ENCODE assay signal across 10 cellular contexts in the genomic region with DNA sequence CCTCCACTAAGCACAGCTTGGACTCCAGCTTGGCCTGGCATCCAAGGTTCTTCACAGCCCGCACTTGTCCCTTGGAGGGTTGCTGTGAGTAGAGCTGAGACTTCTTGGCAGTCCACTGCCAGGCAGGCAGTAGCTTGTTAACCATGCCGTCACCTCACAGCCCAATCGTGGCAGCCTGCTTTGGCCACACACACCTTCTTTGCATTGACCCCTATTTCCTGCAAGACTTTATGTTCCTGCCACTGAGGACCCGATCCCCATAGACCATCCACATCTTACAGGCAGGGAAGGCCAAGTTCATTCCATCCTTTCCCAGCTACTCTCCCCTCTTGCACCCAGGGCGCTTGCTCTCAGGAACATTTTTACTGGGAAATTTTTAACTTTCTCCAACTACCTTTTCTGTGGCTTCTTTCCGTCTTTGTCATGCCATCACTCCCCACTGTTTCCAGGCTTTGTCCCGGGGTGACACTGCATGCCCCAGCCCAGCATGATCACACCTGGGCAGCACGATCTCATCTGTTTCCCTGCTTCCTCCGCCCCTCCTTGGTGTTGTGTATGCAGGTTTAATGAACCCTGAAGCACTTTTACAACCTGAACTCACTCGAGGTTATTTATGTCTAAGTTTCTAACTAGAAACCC. TPM values are rescaled to one million over a fixed set of nuclear protein-coding genes. Genes with fewer than 3 reads are reported as not detected.
DNase-seq lines count a peak whose midpoint lies in the region; ATAC-seq and TF ChIP-seq lines count a peak whose summit lies in the region.
"Had no signal": no experiment of that assay in that cellular context is flagged by ENCODE, and none has a peak within 500 bp of the region (broad histone marks: within the 10 kb centered on the region; RNA-seq: fewer than 3 reads in every experiment).

No MANE protein-coding gene starts in this region.

- H3K4me3 ChIP-seq in breast epithelium = no peak overlapping the region
- H3K4me3 ChIP-seq in mammary epithelial cell (replicated peaks in 1 of 3; ENCODE audit: insufficient read depth in 1 of 3, low read depth in 2 of 3, low read length in 3 of 3) = no peak overlapping the region
- H3K4me3 ChIP-seq: body of pancreas, right lobe of liver had no signal

- intact Hi-C loops in breast epithelium (cut with DNase I; ENCODE audit: low total_unique reads) (no loop called here), mammary epithelial cell (cut with micrococcal nuclease) (no loop called here), left colon (cut with DNase I, micrococcal nuclease) (no loop called here)
- intact Hi-C loops in activated T-helper 1 cell treated with anti-CD3 and anti-CD28 coated beads, Interleukin-12 subunit alpha, Interleukin-12 subunit beta, Interleukin-2, Interleukin-4 antibody, amounts not matched to agents 30 ng/mL and 10 ng/mL and 1 ng/mL, durations not matched to agents 14 hours and 24 hours and 36 hours (cut with micrococcal nuclease) = loop anchor here (2.0 kb wide), 1 partner anchor 14 kb away; no protein-coding TSS in a partner anchor

- DNase-seq in breast epithelium (ENCODE audit: low spot score in 2 of 2) = no peak
- DNase-seq in mammary epithelial cell = no peak
- DNase-seq in activated T-helper 1 cell treated with anti-CD3 and anti-CD28 coated beads, Interleukin-12 subunit alpha, Interleukin-12 subunit beta, Interleukin-2, Interleukin-4 antibody, amounts not matched to agents 30 ng/mL and 10 ng/mL and 1 ng/mL, durations not matched to agents 14 hours and 24 hours and 36 hours (ENCODE audit: low spot score) = no peak
- peak in 1 of 2 donors; percentile 28 for DNase-seq in left colon
- DNase-seq in type B pancreatic cell (ENCODE audit: extremely low spot score, unreplicated experiment) = no peak
- DNase-seq in NCI-H146 treated with DMSO at 0.1 percent for 48 hours (lab: John Stamatoyannopoulos, UW; ENCODE audit: unreplicated experiment) = no peak
- DNase-seq in NCI-H774 (lab: John Stamatoyannopoulos, UW) = no peak
- DNase-seq in RPMI8226 = no peak

- H4K20me1 ChIP-seq in mammary epithelial cell (ENCODE audit: insufficient read depth, low read length) = peaks cover 3% of the 10 kb centered on the region

- TF ChIP-seq POLR2A in breast epithelium (IDR thresholded peaks at IDR 0.05) = no peak

- TF ChIP-seq CTCF in breast epithelium (IDR thresholded peaks at IDR 0.05) (no peak), mammary epithelial cell (conservative IDR thresholded peaks at IDR 0.05 in 1 of 2, IDR thresholded peaks at IDR 0.05 in 1 of 2; ENCODE audit: extremely low read depth in 1 of 2, insufficient read depth in 1 of 2, low read depth in 1 of 2, low read length in 2 of 2) (no peak), type B pancreatic cell (conservative IDR thresholded peaks at IDR 0.05) (no peak)

- H3K4me2 ChIP-seq in mammary epithelial cell (ENCODE audit: insufficient read depth, low read depth, low read length) = no peak overlapping the region

- H3K36me3 ChIP-seq in breast epithelium (peaks cover 20% of the 10 kb centered on the region), mammary epithelial cell (ENCODE audit: insufficient read depth, low read length) (peaks cover 23% of the 10 kb centered on the region)

- H3K4me1 Mint-ChIP-seq in activated T-helper 1 cell treated with anti-CD3 and anti-CD28 coated beads, Interleukin-12 subunit alpha, Interleukin-12 subunit beta, Interleukin-2, Interleukin-4 antibody, amounts not matched to agents 30 ng/mL and 10 ng/mL and 1 ng/mL, durations not matched to agents 14 hours and 24 hours and 36 hours (ENCODE audit: low read depth) = peaks cover 72% of the 10 kb centered on the region
- H3K4me1 Mint-ChIP-seq in type B pancreatic cell (ENCODE audit: unreplicated experiment) = peaks cover 46% of the 10 kb centered on the region

- H3K4me1 ChIP-seq in breast epithelium (peaks cover 6 to 14% of the 10 kb centered on the region in 2 donors), mammary epithelial cell (ENCODE audit: insufficient read depth, low read length) (peaks cover 20% of the 10 kb centered on the region)
- H3K4me1 ChIP-seq: right lobe of liver had no signal

- no peak overlapping the region for H3K9ac ChIP-seq in mammary epithelial cell (ENCODE audit: insufficient read depth, low read length)

- H3K9me3 Mint-ChIP-seq in activated T-helper 1 cell treated with anti-CD3 and anti-CD28 coated beads, Interleukin-12 subunit alpha, Interleukin-12 subunit beta, Interleukin-2, Interleukin-4 antibody, amounts not matched to agents 30 ng/mL and 10 ng/mL and 1 ng/mL, durations not matched to agents 14 hours and 24 hours and 36 hours = no peaks in the 10 kb centered on the region
- H3K9me3 Mint-ChIP-seq in type B pancreatic cell = no peaks in the 10 kb centered on the region

- dilution Hi-C loops in mammary epithelial cell (cut with HindIII; ENCODE audit: low sequenced_read_pairs) = no loop called here

- H3K27ac Mint-ChIP-seq in activated T-helper 1 cell treated with anti-CD3 and anti-CD28 coated beads, Interleukin-12 subunit alpha, Interleukin-12 subunit beta, Interleukin-2, Interleukin-4 antibody, amounts not matched to agents 30 ng/mL and 10 ng/mL and 1 ng/mL, durations not matched to agents 14 hours and 24 hours and 36 hours = peak overlapping the region; percentile 88
- H3K27ac Mint-ChIP-seq in type B pancreatic cell = peak overlapping the region; percentile 84

- H3K27me3 Mint-ChIP-seq in activated T-helper 1 cell treated with anti-CD3 and anti-CD28 coated beads, Interleukin-12 subunit alpha, Interleukin-12 subunit beta, Interleukin-2, Interleukin-4 antibody, amounts not matched to agents 30 ng/mL and 10 ng/mL and 1 ng/mL, durations not matched to agents 14 hours and 24 hours and 36 hours (ENCODE audit: insufficient read depth) = no peaks in the 10 kb centered on the region
- no peaks in the 10 kb centered on the region for H3K27me3 Mint-ChIP-seq in type B pancreatic cell

- peaks cover 33% of the 10 kb centered on the region for H3K79me2 ChIP-seq in mammary epithelial cell (ENCODE audit: insufficient read depth, low read length)

- in situ Hi-C loops in mammary epithelial cell (cut with MboI; ENCODE audit: low sequenced_read_pairs in 2 of 2) = no loop called here

- ATAC-seq in left colon = peak; percentile 10
- ATAC-seq: right lobe of liver had no signal

- CTCF ChIA-PET in mammary epithelial cell (lab: Charles Lee; ENCODE audit: low non-redundant PET) = no interaction called here

- H3K4me3 Mint-ChIP-seq in activated T-helper 1 cell treated with anti-CD3 and anti-CD28 coated beads, Interleukin-12 subunit alpha, Interleukin-12 subunit beta, Interleukin-2, Interleukin-4 antibody, amounts not matched to agents 30 ng/mL and 10 ng/mL and 1 ng/mL, durations not matched to agents 14 hours and 24 hours and 36 hours = peak overlapping the region; percentile 78
- H3K4me3 Mint-ChIP-seq in type B pancreatic cell = peak overlapping the region; percentile 59

- no TSS peak for BruUV-seq in mammary epithelial cell (replicated peaks; lab: Mats Ljungman, UMichigan)

- H3K9me3 ChIP-seq in breast epithelium (no peaks in the 10 kb centered on the region), mammary epithelial cell (replicated peaks; ENCODE audit: insufficient read depth, low read length) (no peaks in the 10 kb centered on the region)
- H3K9me3 ChIP-seq: body of pancreas, right lobe of liver had no signal

- H3K36me3 Mint-ChIP-seq in activated T-helper 1 cell treated with anti-CD3 and anti-CD28 coated beads, Interleukin-12 subunit alpha, Interleukin-12 subunit beta, Interleukin-2, Interleukin-4 antibody, amounts not matched to agents 30 ng/mL and 10 ng/mL and 1 ng/mL, durations not matched to agents 14 hours and 24 hours and 36 hours (ENCODE audit: low read depth) = peaks cover 53% of the 10 kb centered on the region
- H3K36me3 Mint-ChIP-seq in type B pancreatic cell = peaks cover 19% of the 10 kb centered on the region

- no peak overlapping the region for H2AFZ ChIP-seq in mammary epithelial cell (ENCODE audit: low read depth, low read length)

- H3K27me3 ChIP-seq in breast epithelium (no peaks in the 10 kb centered on the region), mammary epithelial cell (ENCODE audit: insufficient read depth, low read length) (no peaks in the 10 kb centered on the region)
- H3K27me3 ChIP-seq: body of pancreas, right lobe of liver had no signal

- peak overlapping the region; percentile 61 to 71 for H3K27ac ChIP-seq in breast epithelium
- no peak overlapping the region for H3K27ac ChIP-seq in mammary epithelial cell (ENCODE audit: insufficient read depth, low read depth, low read length)
- H3K27ac ChIP-seq: right lobe of liver had no signal

- WGBS in mammary epithelial cell (ENCODE audit: low coverage, missing lambda C conversion rate) = 27% methylated on average over 10 of the region's 10 CpGs

RNA-seq across cellular contexts. Expression of gene PYGM, which starts 2.6 kb away (rescaled TPM):
- total RNA-seq in breast epithelium (1 to 10 TPM; 1.3 to 4.5 (median 3.4) TPM), mammary epithelial cell (1 to 10 TPM in 1 of 2 donors, under 1 TPM in 1; 0.50 to 1.1 TPM), left colon (1 to 10 TPM in 1 of 2 donors, under 1 TPM in 1; 0.67 to 3.0 TPM), type B pancreatic cell (ENCODE audit: low replicate concordance) (2.0 and 239 TPM in 2 replicates)
- 0.06 TPM for polyA plus RNA-seq in mammary epithelial cell
- not detected for polyA minus RNA-seq in mammary epithelial cell
- 2.7 and 4.8 TPM in 2 replicates for total RNA-seq in activated T-helper 1 cell treated with anti-CD3 and anti-CD28 coated beads, Interleukin-12 subunit alpha, Interleukin-12 subunit beta, Interleukin-2, Interleukin-4 antibody, amounts not matched to agents 30 ng/mL and 10 ng/mL and 1 ng/mL, durations not matched to agents 14 hours and 24 hours and 36 hours

RNA-seq across cellular contexts. Expression of gene SF1, which starts 15.9 kb away (rescaled TPM):
- total RNA-seq in breast epithelium = 100 to 1,000 TPM; 264 to 293 (median 277) TPM
- total RNA-seq in mammary epithelial cell = 100 to 1,000 TPM; 115 to 294 TPM
- 79.4 TPM for polyA plus RNA-seq in mammary epithelial cell
- polyA minus RNA-seq in mammary epithelial cell = 212 TPM
- 518 and 538 TPM in 2 replicates for total RNA-seq in activated T-helper 1 cell treated with anti-CD3 and anti-CD28 coated beads, Interleukin-12 subunit alpha, Interleukin-12 subunit beta, Interleukin-2, Interleukin-4 antibody, amounts not matched to agents 30 ng/mL and 10 ng/mL and 1 ng/mL, durations not matched to agents 14 hours and 24 hours and 36 hours
- 100 to 1,000 TPM; 201 to 216 TPM for total RNA-seq in left colon
- total RNA-seq in type B pancreatic cell (ENCODE audit: low replicate concordance) = 315 and 450 TPM in 2 replicates

RNA-seq across cellular contexts. Expression of gene RASGRP2, which starts 18.5 kb away (rescaled TPM):
- 10 to 100 TPM in 2 of 3 donors, 1 to 10 TPM in 1; 10.0 to 12.5 (median 11.5) TPM for total RNA-seq in breast epithelium
- total RNA-seq in mammary epithelial cell = 1 to 10 TPM in 1 of 2 donors, under 1 TPM in 1; 0.26 to 4.8 TPM
- not detected for polyA plus RNA-seq in mammary epithelial cell
- polyA minus RNA-seq in mammary epithelial cell = not detected
- total RNA-seq in activated T-helper 1 cell treated with anti-CD3 and anti-CD28 coated beads, Interleukin-12 subunit alpha, Interleukin-12 subunit beta, Interleukin-2, Interleukin-4 antibody, amounts not matched to agents 30 ng/mL and 10 ng/mL and 1 ng/mL, durations not matched to agents 14 hours and 24 hours and 36 hours = 15.8 and 19.5 TPM in 2 replicates
- total RNA-seq in left colon = 1 to 10 TPM; 2.0 to 7.7 TPM
- 3.0 and 11.7 TPM in 2 replicates for total RNA-seq in type B pancreatic cell (ENCODE audit: low replicate concordance)

RNA-seq across cellular contexts. Expression of gene NRXN2, which starts 39.4 kb away (rescaled TPM):
- total RNA-seq in breast epithelium = 1 to 10 TPM; 1.8 to 4.3 (median 3.5) TPM
- 10 to 100 TPM in 1 of 2 donors, 1 to 10 TPM in 1; 4.5 to 18.8 TPM for total RNA-seq in mammary epithelial cell
- 0.01 TPM for polyA plus RNA-seq in mammary epithelial cell
- not detected for polyA minus RNA-seq in mammary epithelial cell
- total RNA-seq in activated T-helper 1 cell treated with anti-CD3 and anti-CD28 coated beads, Interleukin-12 subunit alpha, Interleukin-12 subunit beta, Interleukin-2, Interleukin-4 antibody, amounts not matched to agents 30 ng/mL and 10 ng/mL and 1 ng/mL, durations not matched to agents 14 hours and 24 hours and 36 hours = 0.17 and 0.23 TPM in 2 replicates
- total RNA-seq in left colon = 1 to 10 TPM; 3.6 to 5.3 TPM
- 12.7 and 22.1 TPM in 2 replicates for total RNA-seq in type B pancreatic cell (ENCODE audit: low replicate concordance)

RNA-seq across cellular contexts. Expression of gene MAP4K2, which starts 40.6 kb away (rescaled TPM):
- total RNA-seq in breast epithelium (10 to 100 TPM in 2 of 3 donors, 1 to 10 TPM in 1; 7.7 to 16.1 (median 14.0) TPM), mammary epithelial cell (10 to 100 TPM; 15.4 to 15.5 TPM), left colon (10 to 100 TPM in 1 of 2 donors, 1 to 10 TPM in 1; 7.3 to 13.9 TPM), type B pancreatic cell (ENCODE audit: low replicate concordance) (8.6 and 20.2 TPM in 2 replicates)
- polyA plus RNA-seq in mammary epithelial cell = 7.9 TPM
- polyA minus RNA-seq in mammary epithelial cell = 41.4 TPM
- total RNA-seq in activated T-helper 1 cell treated with anti-CD3 and anti-CD28 coated beads, Interleukin-12 subunit alpha, Interleukin-12 subunit beta, Interleukin-2, Interleukin-4 antibody, amounts not matched to agents 30 ng/mL and 10 ng/mL and 1 ng/mL, durations not matched to agents 14 hours and 24 hours and 36 hours = 70.2 and 70.7 TPM in 2 replicates
